ENCODE assay signal across 9 cellular contexts in genomic region chr3:138608322-138609214, GRCh38. TPM values are rescaled to one million over a fixed set of nuclear protein-coding genes. Genes with fewer than 3 reads are reported as not detected.
DNase-seq lines count a peak whose midpoint lies in the region; ATAC-seq and TF ChIP-seq lines count a peak whose summit lies in the region.
"Had no signal": no experiment of that assay in that cellular context is flagged by ENCODE, and none has a peak within 500 bp of the region (broad histone marks: within the 10 kb centered on the region; RNA-seq: fewer than 3 reads in every experiment).

TSS of gene FAIM (plus strand) at chr3:138608771. CDS start at chr3:138619727, 10,956 bp downstream.

- DNase-seq in AG04450 (ENCODE audit: low read depth, low spot score), result peak; percentile 18
- peak; percentile 74 for DNase-seq in NCI-H2171 treated with DMSO at 0.1 percent for 48 hours (lab: John Stamatoyannopoulos, UW)
- peak; percentile 53 for DNase-seq in activated CD4-positive, alpha-beta T cell treated with anti-CD3 and anti-CD28 coated beads, Interleukin-2, amount 50 U/mL, for 4 hours
- DNase-seq in dorsolateral prefrontal cortex, result peak; percentile 47 to 79 (median 62)
- DNase-seq in right lobe of liver, result peak; percentile 72 to 78 (median 73)
- DNase-seq in stimulated activated CD4-positive, alpha-beta T cell treated with anti-CD3 and anti-CD28 coated beads, Interleukin-4, amount 100 ng/mL, for 4 hours, result peak; percentile 55 to 57

- no peaks in the 10 kb centered on the region for H3K36me3 ChIP-seq in right lobe of liver

- TF ChIP-seq POLR2A in right lobe of liver (IDR thresholded peaks at IDR 0.05), result peak; percentile 51

- intact Hi-C loops in dorsolateral prefrontal cortex (cut with DNase I), result loop anchor here (1.0 to 10.0 kb wide), 5 partner anchors 14 to 716 kb away; partner anchors contain the start of genes CEP70 (in 1 of the 2) and PIK3CB (in 1 of the 2)
- intact Hi-C loops in right lobe of liver (cut with DNase I), result no loop called here

- no peaks in the 10 kb centered on the region for H3K27me3 ChIP-seq in AG04450 (ENCODE audit: control insufficient read depth, insufficient read depth, low read length)
- no peaks in the 10 kb centered on the region for H3K27me3 ChIP-seq in dorsolateral prefrontal cortex
- H3K27me3 ChIP-seq in right lobe of liver, result no peaks in the 10 kb centered on the region

- H3K4me3 ChIP-seq in AG04450 (ENCODE audit: low read depth, low read length) (peak within 1 kb of the TSS; percentile 65), dorsolateral prefrontal cortex (peak within 1 kb of the TSS; percentile 44 to 91 (median 80)), right lobe of liver (peak within 1 kb of the TSS; percentile 82 to 85 (median 85))
- H3K4me3 ChIP-seq: SK-N-MC had no signal

- ATAC-seq in GM18517 (IDR thresholded peaks at IDR 0.05; ENCODE audit: unreplicated experiment), result peak; percentile 64
- ATAC-seq in HG02981 (IDR thresholded peaks at IDR 0.05; ENCODE audit: unreplicated experiment), result peak; percentile 73
- ATAC-seq in right lobe of liver, result peak; percentile 81 to 86 (median 84)

- H3K4me1 ChIP-seq in right lobe of liver, result peaks cover 0 to 4% (median 2%) of the 10 kb centered on the region in 4 donors

- H3K27ac ChIP-seq in AG04450 (ENCODE audit: low read depth, low read length), result peak within 1 kb of the TSS; percentile 70
- peak within 1 kb of the TSS; percentile 55 to 99 (median 94) for H3K27ac ChIP-seq in dorsolateral prefrontal cortex
- peak within 1 kb of the TSS; percentile 85 to 89 (median 86) for H3K27ac ChIP-seq in right lobe of liver
- H3K27ac ChIP-seq: SK-N-MC had no signal

- POLR2A ChIA-PET in AG04450 (lab: Yijun Ruan, JAX), result interaction anchor here (1.2 to 2.3 kb wide), 4 partner anchors 10 to 307 kb away, joined by 4 to 11 read pairs (median 9); partner anchors contain the start of gene CEP70

- CTCF ChIA-PET in AG04450 (lab: Charles Lee), result interaction anchor here (0.7 to 2.5 kb wide), 4 partner anchors 14 to 314 kb away, joined by 3 to 18 read pairs (median 8); partner anchors contain the start of gene CEP70

- WGBS in right lobe of liver (ENCODE audit: insufficient coverage, low coverage, low lambda C conversion rate, missing lambda C conversion rate), result 40% methylated on average over 1 of the region's 79 CpGs

- TF ChIP-seq CTCF in AG04450 (IDR thresholded peaks at IDR 0.05; ENCODE audit: low read depth, low read length), result no peak
- peak in 5 of 56 donors; percentile 9 to 26 (median 15) for TF ChIP-seq CTCF in dorsolateral prefrontal cortex (IDR thresholded peaks at IDR 0.05 in 54 of 56, conservative IDR thresholded peaks at IDR 0.05 in 2 of 56; ENCODE audit: low read depth in 1 of 56, partially characterized antibody in 56 of 56)
- no peak for TF ChIP-seq CTCF in right lobe of liver (IDR thresholded peaks at IDR 0.05)

- H3K9me3 ChIP-seq in AG04450 (ENCODE audit: control insufficient read depth, insufficient read depth, low read length), result no peaks in the 10 kb centered on the region
- H3K9me3 ChIP-seq in right lobe of liver, result no peaks in the 10 kb centered on the region

RNA-seq across cellular contexts. Expression of gene FAIM, which starts in this region (rescaled TPM):
- polyA plus RNA-seq in AG04450 (2011; rRNA removed), result 4.5 and 5.7 TPM in 2 replicates
- polyA minus RNA-seq in AG04450 (2011; rRNA and poly(A)+ RNA removed), result 0.87 and 1.3 TPM in 2 replicates
- 10 to 100 TPM in 85 of 120 experiments, 1 to 10 TPM in 35; 6.4 to 20.4 (median 11.4) TPM for total RNA-seq in dorsolateral prefrontal cortex
- total RNA-seq in right lobe of liver, result 1 to 10 TPM; 3.3 to 6.1 (median 3.9) TPM

Comparison
In these comparisons a context has a peak if more than half of its experiments do, and no peak if none do; other contexts are left out.
1. Peak in every context shown above with its lines: DNase-seq, ATAC-seq, H3K4me3 ChIP-seq and H3K27ac ChIP-seq.
2. DNase-seq: peak in every context shown above with its lines; median percentile 74 in NCI-H2171 treated with DMSO at 0.1 percent for 48 hours; 73 in right lobe of liver; 62 in dorsolateral prefrontal cortex; 56 in stimulated activated CD4-positive, alpha-beta T cell treated with anti-CD3 and anti-CD28 coated beads, Interleukin-4, amount 100 ng/mL, for 4 hours; 53 in activated CD4-positive, alpha-beta T cell treated with anti-CD3 and anti-CD28 coated beads, Interleukin-2, amount 50 U/mL, for 4 hours; 18 in AG04450.
3. intact Hi-C loops: an anchor here in dorsolateral prefrontal cortex (1.0 to 10.0 kb wide); none called in right lobe of liver.